Comparison of ENCODE assay signal across 11 cellular contexts in genomic region chr15:66829551-66830131, GRCh38.
"Had no signal": no experiment of that assay in that cellular context is flagged by ENCODE, and none has a peak within 500 bp of the region (broad histone marks: within the 10 kb centered on the region; RNA-seq: fewer than 3 reads in every experiment).

No MANE protein-coding gene starts in this region.

- ATAC-seq: activated T-cell treated with anti-CD3 and anti-CD28 coated beads, Interleukin-2, amount 50 U/mL, for 72 hours had no signal

- DNase-seq: activated CD4-positive, alpha-beta memory T cell treated with anti-CD3 and anti-CD28 coated beads, Interleukin-2, amount 10 ng/mL, durations not matched to agents 7 days and 5 days; activated CD4-positive, alpha-beta T cell treated with anti-CD3 and anti-CD28 coated beads for 1 hour; activated gamma-delta T cell treated with Interleukin-2 at 50 U/mL for 16 hours; activated naive CD8-positive, alpha-beta T cell treated with anti-CD3 and anti-CD28 coated beads for 36 hours; activated T-cell treated with anti-CD3 and anti-CD28 coated beads, Interleukin-2, amount 50 U/mL, for 72 hours; caudate nucleus; colonic mucosa; hypothalamus; stomach had no signal

- H3K27ac ChIP-seq: ascending aorta, colonic mucosa, ovary, stomach had no signal

- H3K4me3 ChIP-seq: ascending aorta, colonic mucosa, ovary, stomach had no signal

- H3K36me3 ChIP-seq: ascending aorta, colonic mucosa, ovary, stomach had no signal

- H3K27me3 ChIP-seq: ascending aorta, colonic mucosa, ovary, stomach had no signal

- H3K9me3 ChIP-seq: ascending aorta, colonic mucosa, ovary, stomach had no signal

- H3K4me1 ChIP-seq: ascending aorta, colonic mucosa, stomach had no signal
